Comparison of ENCODE assay signal across 23 cellular contexts in genomic region chr4:185892165-185892564, GRCh38.
"Had no signal": no experiment of that assay in that cellular context is flagged by ENCODE, and none has a peak within 500 bp of the region (broad histone marks: within the 10 kb centered on the region; RNA-seq: fewer than 3 reads in every experiment).

No MANE protein-coding gene starts in this region.

- H3K36me3 ChIP-seq: right atrium auricular region, suprapubic skin, vagina had no signal

- H3K27ac ChIP-seq: right atrium auricular region, skin epidermis, suprapubic skin, vagina had no signal

- H3K4me3 Mint-ChIP-seq: activated CD4-positive, alpha-beta memory T cell treated with anti-CD3 and anti-CD28 coated beads for 36 hours; activated CD4-positive, alpha-beta T cell treated with anti-CD3 and anti-CD28 coated beads for 36 hours; activated naive CD8-positive, alpha-beta T cell treated with anti-CD3 and anti-CD28 coated beads, Interleukin-2, amount 10 ng/mL, durations not matched to agents 7 days and 5 days; activated T-helper 1 cell treated with anti-CD3 and anti-CD28 coated beads, Interleukin-12 subunit alpha, Interleukin-12 subunit beta, Interleukin-2, Interleukin-4 antibody, amounts not matched to agents 30 ng/mL and 10 ng/mL and 1 ng/mL, durations not matched to agents 14 hours and 24 hours and 36 hours; brain; central memory CD8-positive, alpha-beta T cell; mesothelial cell of epicardium; nephron; stimulated activated naive CD8-positive, alpha-beta T cell treated with anti-CD3 and anti-CD28 coated beads, Interleukin-15, amount 100 ng/mL, for 72 hours had no signal

- H3K4me1 ChIP-seq: right atrium auricular region, suprapubic skin, vagina had no signal

- H3K9me3 ChIP-seq: suprapubic skin, vagina had no signal

- DNase-seq: activated CD4-positive, alpha-beta memory T cell treated with anti-CD3 and anti-CD28 coated beads for 36 hours; activated CD4-positive, alpha-beta T cell treated with anti-CD3 and anti-CD28 coated beads for 36 hours; activated naive CD4-positive, alpha-beta T cell; activated naive CD8-positive, alpha-beta T cell treated with anti-CD3 and anti-CD28 coated beads, Interleukin-2, amount 10 ng/mL, durations not matched to agents 7 days and 5 days; activated T-cell treated with anti-CD3 and anti-CD28 coated beads for 4 hours; effector CD4-positive, alpha-beta T cell; nucleus accumbens; stimulated activated CD4-positive, alpha-beta T cell treated with anti-CD3 and anti-CD28 coated beads, Interleukin-15, amount 100 ng/mL, for 24 hours; stimulated activated CD4-positive, alpha-beta T cell treated with anti-CD3 and anti-CD28 coated beads, Interleukin-2, amount 100 ng/mL, for 48 hours; stimulated activated naive CD8-positive, alpha-beta T cell treated with anti-CD3 and anti-CD28 coated beads, Interleukin-15, amount 100 ng/mL, for 72 hours; T-helper 2 cell; trophoblast cell had no signal

- H3K4me1 Mint-ChIP-seq: brain; central memory CD8-positive, alpha-beta T cell; nephron had no signal

- H3K27me3 Mint-ChIP-seq: progenitor cell of endocrine pancreas had no signal

- H3K36me3 Mint-ChIP-seq: activated CD4-positive, alpha-beta memory T cell treated with anti-CD3 and anti-CD28 coated beads for 36 hours; activated naive CD8-positive, alpha-beta T cell treated with anti-CD3 and anti-CD28 coated beads, Interleukin-2, amount 10 ng/mL, durations not matched to agents 7 days and 5 days had no signal

- ATAC-seq: activated CD4-positive, alpha-beta T cell treated with anti-CD3 and anti-CD28 coated beads for 36 hours; esophagus mucosa; stimulated activated naive CD8-positive, alpha-beta T cell treated with anti-CD3 and anti-CD28 coated beads, Interleukin-15, amount 100 ng/mL, for 72 hours had no signal

- H3K4me3 ChIP-seq: right atrium auricular region, skin epidermis, suprapubic skin, vagina had no signal

- H3K27me3 ChIP-seq: right atrium auricular region, suprapubic skin, vagina had no signal

- H3K9me3 Mint-ChIP-seq: activated naive CD8-positive, alpha-beta T cell treated with anti-CD3 and anti-CD28 coated beads, Interleukin-2, amount 10 ng/mL, durations not matched to agents 7 days and 5 days; activated T-helper 1 cell treated with anti-CD3 and anti-CD28 coated beads, Interleukin-12 subunit alpha, Interleukin-12 subunit beta, Interleukin-2, Interleukin-4 antibody, amounts not matched to agents 30 ng/mL and 10 ng/mL and 1 ng/mL, durations not matched to agents 14 hours and 24 hours and 36 hours had no signal

- H3K27ac Mint-ChIP-seq: activated CD4-positive, alpha-beta memory T cell treated with anti-CD3 and anti-CD28 coated beads for 36 hours; activated CD4-positive, alpha-beta T cell treated with anti-CD3 and anti-CD28 coated beads for 36 hours; activated naive CD8-positive, alpha-beta T cell treated with anti-CD3 and anti-CD28 coated beads, Interleukin-2, amount 10 ng/mL, durations not matched to agents 7 days and 5 days; activated T-helper 1 cell treated with anti-CD3 and anti-CD28 coated beads, Interleukin-12 subunit alpha, Interleukin-12 subunit beta, Interleukin-2, Interleukin-4 antibody, amounts not matched to agents 30 ng/mL and 10 ng/mL and 1 ng/mL, durations not matched to agents 14 hours and 24 hours and 36 hours; brain; mesothelial cell of epicardium; progenitor cell of endocrine pancreas had no signal
